In genomic region chr2:227817940-227818568, GRCh38 we compare ENCODE assay signal across 8 cellular contexts. TPM values are rescaled to one million over a fixed set of nuclear protein-coding genes. Genes with fewer than 3 reads are reported as not detected.
DNase-seq lines count a peak whose midpoint lies in the region; ATAC-seq and TF ChIP-seq lines count a peak whose summit lies in the region.

No MANE protein-coding gene starts in this region.

- no peaks in the 10 kb centered on the region for H3K36me3 ChIP-seq in H7 (replicated peaks; ENCODE audit: control insufficient read depth, insufficient read depth, low read length)
- no peaks in the 10 kb centered on the region for H3K36me3 ChIP-seq in SK-N-MC (ENCODE audit: insufficient read depth, low read length)
- no peaks in the 10 kb centered on the region for H3K36me3 ChIP-seq in gastrocnemius medialis

- H3K9ac ChIP-seq in SK-N-MC (ENCODE audit: insufficient read length): no peak overlapping the region

- peak; percentile 85 for DNase-seq in AG08396 (ENCODE audit: low spot score)
- peak; percentile 13 for DNase-seq in H7
- peak; percentile 83 for DNase-seq in SK-N-MC (ENCODE audit: low read depth, low spot score)
- DNase-seq in activated naive CD8-positive, alpha-beta T cell treated with anti-CD3 and anti-CD28 coated beads for 36 hours: peak; percentile 79
- peak; percentile 80 for DNase-seq in cardiac septum (ENCODE audit: low spot score)
- peak; percentile 66 to 81 for DNase-seq in gastrocnemius medialis

- no peak overlapping the region for H3K4me3 Mint-ChIP-seq in activated naive CD8-positive, alpha-beta T cell treated with anti-CD3 and anti-CD28 coated beads for 36 hours

- H3K27me3 ChIP-seq in H7 (ENCODE audit: control insufficient read depth, insufficient read depth, low read length) (no peaks in the 10 kb centered on the region), gastrocnemius medialis (no peaks in the 10 kb centered on the region)

- peak overlapping the region; percentile 88 for H3K27ac Mint-ChIP-seq in activated naive CD8-positive, alpha-beta T cell treated with anti-CD3 and anti-CD28 coated beads for 36 hours

- H3K9me3 ChIP-seq in SK-N-MC (ENCODE audit: low read depth, low read length): no peaks in the 10 kb centered on the region
- H3K9me3 ChIP-seq in gastrocnemius medialis: no peaks in the 10 kb centered on the region

- no peak for TF ChIP-seq POLR2A in gastrocnemius medialis (IDR thresholded peaks at IDR 0.05)

- H3K36me3 Mint-ChIP-seq in activated naive CD8-positive, alpha-beta T cell treated with anti-CD3 and anti-CD28 coated beads for 36 hours: peaks cover 9% of the 10 kb centered on the region

- TF ChIP-seq CTCF in gastrocnemius medialis (IDR thresholded peaks at IDR 0.05 in 4 of 5, conservative IDR thresholded peaks at IDR 0.05 in 1 of 5): no peak

- no peaks in the 10 kb centered on the region for H3K4me1 ChIP-seq in gastrocnemius medialis

- H3K4me3 ChIP-seq in H7 (ENCODE audit: insufficient read depth, low read depth, low read length) (no peak overlapping the region), SK-N-MC (no peak overlapping the region), gastrocnemius medialis (no peak overlapping the region)

- H3K9me3 Mint-ChIP-seq in activated naive CD8-positive, alpha-beta T cell treated with anti-CD3 and anti-CD28 coated beads for 36 hours: no peaks in the 10 kb centered on the region

- in situ Hi-C loops in gastrocnemius medialis (cut with MboI; ENCODE audit: low sequenced_read_pairs in 4 of 4): no loop called here

- ATAC-seq in gastrocnemius medialis (peak; percentile 77 to 82), HG02798 (IDR thresholded peaks at IDR 0.05; ENCODE audit: poor library complexity, unreplicated experiment) (no peak), GM19455 (IDR thresholded peaks at IDR 0.05; ENCODE audit: unreplicated experiment) (no peak)

- intact Hi-C loops in cardiac septum (cut with DNase I) (no loop called here), gastrocnemius medialis (cut with DNase I; ENCODE audit: low total_unique reads) (no loop called here)

- H3K27ac ChIP-seq in SK-N-MC (no peak overlapping the region), gastrocnemius medialis (peak overlapping the region in 3 of 4 donors; percentile 5 to 41 (median 20))

- H3K4me1 Mint-ChIP-seq in activated naive CD8-positive, alpha-beta T cell treated with anti-CD3 and anti-CD28 coated beads for 36 hours: peaks cover 34% of the 10 kb centered on the region

- H3K27me3 Mint-ChIP-seq in activated naive CD8-positive, alpha-beta T cell treated with anti-CD3 and anti-CD28 coated beads for 36 hours: peaks cover 36% of the 10 kb centered on the region

RNA-seq across cellular contexts. Expression of gene CCL20, which starts 4.4 kb away (rescaled TPM):
- not detected in 2 replicates for total RNA-seq in H7 (2014; rRNA removed; shearing (Covaris generic))
- total RNA-seq in activated naive CD8-positive, alpha-beta T cell treated with anti-CD3 and anti-CD28 coated beads for 36 hours: 1 to 10 TPM; 3.1 to 4.4 TPM
- not detected for total RNA-seq in cardiac septum
- total RNA-seq in gastrocnemius medialis: 1 to 10 TPM in 1 of 4 donors, under 1 TPM in 1, not detected in 2; 0.40 to 1.5 TPM

RNA-seq across cellular contexts. Expression of gene DAW1, which starts 53.4 kb away (rescaled TPM):
- total RNA-seq in H7 (2014; rRNA removed; shearing (Covaris generic)): 0.10 TPM in 1 of 2 replicates, not detected in the other
- total RNA-seq in activated naive CD8-positive, alpha-beta T cell treated with anti-CD3 and anti-CD28 coated beads for 36 hours: not detected
- total RNA-seq in cardiac septum: not detected
- not detected for total RNA-seq in gastrocnemius medialis

Comparison
In these comparisons a context has a peak if more than half of its experiments do, and no peak if none do; other contexts are left out.
1. DNase-seq: peak in every context shown above with its lines; median percentile 85 in AG08396; 83 in SK-N-MC; 80 in cardiac septum; 79 in activated naive CD8-positive, alpha-beta T cell treated with anti-CD3 and anti-CD28 coated beads for 36 hours; 74 in gastrocnemius medialis; 13 in H7.
2. ATAC-seq: peak in gastrocnemius medialis (2 of 2); none in HG02798 (single experiment) and GM19455 (single experiment).